Comparison of ENCODE assay signal across 19 cellular contexts in genomic region chr10:99537381-99538286, GRCh38. TPM values are rescaled to one million over a fixed set of nuclear protein-coding genes. Genes with fewer than 3 reads are reported as not detected.
DNase-seq lines count a peak whose midpoint lies in the region; ATAC-seq, FAIRE-seq and TF ChIP-seq lines count a peak whose summit lies in the region.
"Had no signal": no experiment of that assay in that cellular context is flagged by ENCODE, and none has a peak within 500 bp of the region (broad histone marks: within the 10 kb centered on the region; RNA-seq: fewer than 3 reads in every experiment).

No MANE protein-coding gene starts in this region.

- no peak for TF ChIP-seq CTCF in left ventricle myocardium inferior (IDR thresholded peaks at IDR 0.05; ENCODE audit: borderline replicate concordance)
- no peak for TF ChIP-seq CTCF in heart left ventricle (IDR thresholded peaks at IDR 0.05)
- TF ChIP-seq CTCF in GM12878 (IDR thresholded peaks at IDR 0.05 in 2 of 3, conservative IDR thresholded peaks at IDR 0.05 in 1 of 3; ENCODE audit: control insufficient read depth in 2 of 3, extremely low read depth in 1 of 3, insufficient read depth in 1 of 3, low read depth in 3 of 3, low read length in 3 of 3), result no peak
- no peak for TF ChIP-seq CTCF in stomach (IDR thresholded peaks at IDR 0.05)
- no peak for TF ChIP-seq CTCF in OCI-LY7 (conservative IDR thresholded peaks at IDR 0.05; ENCODE audit: low read length)

- H2BK120ac ChIP-seq in mesendoderm (ENCODE audit: low read depth, low read length), result no peak overlapping the region

- RAD21 ChIA-PET in GM12878 (lab: Charles Lee; ENCODE audit: unreplicated experiment), result no interaction called here

- H4K5ac ChIP-seq in mesendoderm (ENCODE audit: low read length), result no peak overlapping the region

- SMC1A ChIA-PET in GM12878 (lab: Charles Lee; ENCODE audit: uncharacterized antibody, unreplicated experiment), result no interaction called here

- BruUV-seq in GM12878 (replicated peaks; lab: Mats Ljungman, UMichigan) (no TSS peak), OCI-LY7 (replicated peaks; lab: Mats Ljungman, UMichigan) (no TSS peak)

- intact Hi-C loops in left ventricle myocardium inferior (cut with micrococcal nuclease) (no loop called here), heart left ventricle (cut with DNase I) (no loop called here), GM12878 (cut with micrococcal nuclease; ENCODE audit: unreplicated experiment) (no loop called here), stomach (cut with DNase I; ENCODE audit: low total_unique reads) (no loop called here), OCI-LY7 (cut with micrococcal nuclease; ENCODE audit: unreplicated experiment) (no loop called here)

- H3K27me3 ChIP-seq in left ventricle myocardium inferior (ENCODE audit: low read depth), result peaks cover 100% of the 10 kb centered on the region
- peaks cover 77 to 100% (median 98%) of the 10 kb centered on the region in 9 donors for H3K27me3 ChIP-seq in heart left ventricle
- peaks cover 28 to 37% of the 10 kb centered on the region in 2 experiments for H3K27me3 ChIP-seq in GM12878 (replicated peaks in 1 of 2; ENCODE audit: control insufficient read depth in 2 of 2, insufficient read depth in 2 of 2, low read length in 1 of 2)
- H3K27me3 ChIP-seq in mesendoderm (ENCODE audit: insufficient read depth, low read length, poor library complexity), result peaks cover 85% of the 10 kb centered on the region
- peaks cover 47 to 100% (median 99%) of the 10 kb centered on the region in 3 donors for H3K27me3 ChIP-seq in stomach

- H3K9me3 ChIP-seq in left ventricle myocardium inferior (replicated peaks) (no peaks in the 10 kb centered on the region), heart left ventricle (no peaks in the 10 kb centered on the region), GM12878 (replicated peaks; ENCODE audit: control insufficient read depth, insufficient read depth, low read length) (no peaks in the 10 kb centered on the region), stomach (no peaks in the 10 kb centered on the region), OCI-LY7 (ENCODE audit: low read length) (no peaks in the 10 kb centered on the region)
- H3K9me3 ChIP-seq: body of pancreas, pancreas, vagina had no signal

- TF ChIP-seq EP300 in GM12878 (IDR thresholded peaks at IDR 0.05; ENCODE audit: borderline replicate concordance in 1 of 2, control insufficient read depth in 1 of 2, low read depth in 2 of 2, low read length in 2 of 2) (no peak), stomach (IDR thresholded peaks at IDR 0.05) (no peak)

- DNase-seq in left ventricle myocardium inferior, result no peak
- no peak for DNase-seq in heart left ventricle
- no peak for DNase-seq in GM12878 (ENCODE audit: low read depth, low spot score)
- DNase-seq in mesendoderm, result no peak
- no peak for DNase-seq in stomach
- DNase-seq in OCI-LY7 (ENCODE audit: low spot score), result no peak
- DNase-seq in glomerular visceral epithelial cell (ENCODE audit: extremely low spot score), result no peak
- DNase-seq: activated CD8-positive, alpha-beta T cell treated with anti-CD3 and anti-CD28 coated beads for 36 hours; activated effector memory CD4-positive, alpha-beta T cell treated with anti-CD3 and anti-CD28 coated beads, Interleukin-2, amount 50 U/mL, for 16 hours; DMS79; left ventricle myocardium superior; NCI-H1694; pancreas had no signal

- ATAC-seq in heart left ventricle (no peak), GM12878 (no peak), HG02840 (IDR thresholded peaks at IDR 0.05; ENCODE audit: low FRiP score, unreplicated experiment) (no peak)
- ATAC-seq: activated CD8-positive, alpha-beta T cell treated with anti-CD3 and anti-CD28 coated beads for 36 hours; body of pancreas had no signal

- no peaks in the 10 kb centered on the region for H3K79me1 ChIP-seq in mesendoderm (ENCODE audit: low read length)

- no peaks in the 10 kb centered on the region for H4K20me1 ChIP-seq in GM12878 (ENCODE audit: control insufficient read depth, insufficient read depth)
- no peaks in the 10 kb centered on the region for H4K20me1 ChIP-seq in OCI-LY7 (ENCODE audit: insufficient read depth, low read length)

- H3K4ac ChIP-seq in mesendoderm (ENCODE audit: low read depth, low read length), result no peak overlapping the region

- H2AFZ ChIP-seq in GM12878 (ENCODE audit: control insufficient read depth, low read depth, low read length) (no peak overlapping the region), OCI-LY7 (ENCODE audit: low read length) (no peak overlapping the region)

- peak overlapping the region; percentile 30 for H3K56ac ChIP-seq in mesendoderm (ENCODE audit: low read length)

- H3K4me1 ChIP-seq in left ventricle myocardium inferior, result peaks cover 52% of the 10 kb centered on the region
- peaks cover 0 to 53% (median 20%) of the 10 kb centered on the region in 12 donors for H3K4me1 ChIP-seq in heart left ventricle
- H3K4me1 ChIP-seq in GM12878 (ENCODE audit: control insufficient read depth, insufficient read depth, low read length), result no peaks in the 10 kb centered on the region; the same call in 1 of the 2 replicates
- no peaks in the 10 kb centered on the region for H3K4me1 ChIP-seq in mesendoderm (ENCODE audit: control insufficient read depth, low read depth, low read length)
- H3K4me1 ChIP-seq in stomach, result peaks cover 39 to 63% (median 56%) of the 10 kb centered on the region in 4 donors
- no peaks in the 10 kb centered on the region for H3K4me1 ChIP-seq in OCI-LY7 (ENCODE audit: insufficient read depth, low read length, poor library complexity, severe bottlenecking)

- no peaks in the 10 kb centered on the region for H3K9me2 ChIP-seq in OCI-LY7 (ENCODE audit: insufficient read depth, low read length)

- H4K8ac ChIP-seq in mesendoderm (ENCODE audit: low read depth, low read length), result no peak overlapping the region

- POLR2A ChIA-PET in GM12878 (lab: Charles Lee), result no interaction called here
- POLR2A ChIA-PET in OCI-LY7 (lab: Charles Lee), result no interaction called here

- CTCF ChIA-PET in GM12878 (lab: Yijun Ruan, JAX), result no interaction called here
- CTCF ChIA-PET in OCI-LY7 (lab: Charles Lee; ENCODE audit: unreplicated experiment), result no interaction called here

- TF ChIP-seq POLR2A in heart left ventricle (IDR thresholded peaks at IDR 0.05), result no peak
- TF ChIP-seq POLR2A in GM12878 (IDR thresholded peaks at IDR 0.05; ENCODE audit: low read depth, low read length), result no peak
- no peak for TF ChIP-seq POLR2A in stomach (IDR thresholded peaks at IDR 0.05)

- H3K36me3 ChIP-seq in left ventricle myocardium inferior (no peaks in the 10 kb centered on the region), heart left ventricle (no peaks in the 10 kb centered on the region), GM12878 (ENCODE audit: control insufficient read depth in 2 of 2, insufficient read depth in 2 of 2, low read length in 1 of 2) (no peaks in the 10 kb centered on the region), mesendoderm (ENCODE audit: control insufficient read depth, insufficient read depth, low read length) (no peaks in the 10 kb centered on the region), stomach (no peaks in the 10 kb centered on the region), OCI-LY7 (ENCODE audit: insufficient read depth, low read length) (no peaks in the 10 kb centered on the region)
- H3K36me3 ChIP-seq: pancreas, vagina had no signal

- WGBS in heart left ventricle, 4 donors, result 8 to 10% (median 9%) methylated on average over 41 to 43 of the region's 43 CpGs
- WGBS in GM12878 (ENCODE audit: insufficient coverage, insufficient replicate concordance, low lambda C conversion rate, missing lambda C conversion rate), result 30% methylated on average over 36 of the region's 43 CpGs
- no CpG with 5 or more reads among the region's 43 CpGs for whole genome bisulfite sequencing in mesendoderm (ENCODE audit: extremely low coverage, insufficient coverage, low lambda C conversion rate)
- WGBS in stomach, 5 donors, result 11 to 16% (median 14%) methylated on average over 23 to 43 of the region's 43 CpGs

- no peak for FAIRE-seq in GM12878 (lab: Jason Lieb, UNC)
- FAIRE-seq: pancreas, TTC549 had no signal

- H3K79me2 ChIP-seq in GM12878 (ENCODE audit: control insufficient read depth, insufficient read depth, low read length), result no peaks in the 10 kb centered on the region
- H3K79me2 ChIP-seq in mesendoderm (ENCODE audit: control insufficient read depth, insufficient read depth, low read length), result no peaks in the 10 kb centered on the region
- H3K79me2 ChIP-seq in OCI-LY7 (ENCODE audit: insufficient read depth, low read depth, low read length), result no peaks in the 10 kb centered on the region

- no peak overlapping the region for H2BK5ac ChIP-seq in mesendoderm (ENCODE audit: low read length)

- TF ChIP-seq RAD21 in GM12878 (IDR thresholded peaks at IDR 0.05; ENCODE audit: insufficient read depth, low read depth, low read length), result no peak

- H3K18ac ChIP-seq in mesendoderm (ENCODE audit: low read length), result no peak overlapping the region

- H3K4me2 ChIP-seq in GM12878 (ENCODE audit: control insufficient read depth, insufficient read depth) (no peak overlapping the region), mesendoderm (ENCODE audit: low read length) (peak overlapping the region; percentile 20), OCI-LY7 (ENCODE audit: low read length) (no peak overlapping the region)
- H3K4me2 ChIP-seq: KMS-11 had no signal

- H3K23ac ChIP-seq in mesendoderm (ENCODE audit: low read length), result no peak overlapping the region

- no peak overlapping the region for H2AK5ac ChIP-seq in mesendoderm (ENCODE audit: low read length)

- in situ Hi-C loops in GM12878 (cut with MboI), result no loop called here

- H3K27ac ChIP-seq in left ventricle myocardium inferior (replicated peaks) (no peak overlapping the region), heart left ventricle (peak overlapping the region in 1 of 12 donors; percentile 92), GM12878 (ENCODE audit: control insufficient read depth, insufficient read depth) (no peak overlapping the region), mesendoderm (ENCODE audit: low read depth, low read length) (no peak overlapping the region), stomach (no peak overlapping the region), OCI-LY7 (ENCODE audit: low read depth, low read length, poor library complexity, severe bottlenecking) (no peak overlapping the region)
- H3K27ac ChIP-seq: body of pancreas, KMS-11, pancreas, vagina had no signal

- H3K4me3 ChIP-seq in left ventricle myocardium inferior, result peak overlapping the region; percentile 56
- H3K4me3 ChIP-seq in heart left ventricle, result peak overlapping the region in 3 of 12 donors; percentile 13 to 30 (median 16)
- no peak overlapping the region for H3K4me3 ChIP-seq in GM12878
- no peak overlapping the region for H3K4me3 ChIP-seq in mesendoderm (ENCODE audit: low read length)
- peak overlapping the region; percentile 18 to 51 (median 36) for H3K4me3 ChIP-seq in stomach
- no peak overlapping the region for H3K4me3 ChIP-seq in OCI-LY7 (ENCODE audit: low read depth, low read length, poor library complexity, severe bottlenecking)
- H3K4me3 ChIP-seq: body of pancreas had no signal

- H3K9ac ChIP-seq in GM12878 (ENCODE audit: control insufficient read depth, insufficient read depth, low read length) (no peak overlapping the region), mesendoderm (ENCODE audit: low read length) (no peak overlapping the region)
- H3K9ac ChIP-seq: KMS-11 had no signal

- no peak overlapping the region for H2BK15ac ChIP-seq in mesendoderm (replicated peaks; ENCODE audit: low read depth)

RNA-seq across cellular contexts. Expression of gene NKX2-3, which starts 4.9 kb away (rescaled TPM):
- total RNA-seq in left ventricle myocardium inferior, result not detected
- total RNA-seq in heart left ventricle, result not detected
- not detected for polyA plus RNA-seq in heart left ventricle
- not detected in 2 replicates for total RNA-seq in GM12878 (2013; cell fraction: nucleolus; rRNA removed)
- not detected in 2 replicates for total RNA-seq in GM12878 (2014; rRNA removed)
- not detected in 2 replicates for total RNA-seq in GM12878 (2014; rRNA removed; fragmentation: Illumina TruSeq; extraction: Trizol)
- not detected in 2 replicates for total RNA-seq in GM12878 (2021)
- not detected for polyA plus RNA-seq in GM12878 (2011; ENCODE audit: low read depth)
- polyA plus RNA-seq in GM12878 (2011; rRNA removed), result not detected in 2 replicates
- not detected in 2 replicates for polyA plus RNA-seq in GM12878 (2011; cell fraction: cytosol; rRNA removed)
- not detected in 2 replicates for polyA plus RNA-seq in GM12878 (2011; cell fraction: nucleus; rRNA removed)
- not detected in 2 replicates for polyA plus RNA-seq in GM12878 (2012)
- not detected in 2 replicates for polyA plus RNA-seq in GM12878 (2014; fragmentation: Illumina TruSeq; extraction: Trizol)
- not detected for polyA plus RNA-seq in GM12878 (2014; fragmentation: Nextera tagmentation; extraction: Ambion mirVana)
- polyA plus RNA-seq in GM12878 (2014; rRNA removed), result not detected in 2 replicates
- polyA plus RNA-seq in GM12878 (2016; fragmentation: Nextera tagmentation; extraction: Ambion mirVana), result not detected
- polyA minus RNA-seq in GM12878 (2011; rRNA and poly(A)+ RNA removed), result not detected in 2 replicates
- not detected in 2 replicates for polyA minus RNA-seq in GM12878 (2011; cell fraction: cytosol; rRNA and poly(A)+ RNA removed)
- not detected in 2 replicates for polyA minus RNA-seq in GM12878 (2011; cell fraction: nucleus; rRNA and poly(A)+ RNA removed)
- not detected for polyA plus RNA-seq in mesendoderm (2013, experiment 1 of 2)
- not detected for polyA plus RNA-seq in mesendoderm (2013, experiment 2 of 2)
- total RNA-seq in stomach, result 1 to 10 TPM in 3 of 5 donors, under 1 TPM in 1, not detected in 1; 0.45 to 5.8 (median 1.9) TPM
- polyA plus RNA-seq in stomach, result 1 to 10 TPM; 1.0 to 3.2 (median 1.1) TPM
- not detected in 2 replicates for total RNA-seq in OCI-LY7 (2014; rRNA removed; shearing (Covaris generic))
- not detected in 2 replicates for total RNA-seq in OCI-LY7 (2022)
- total RNA-seq: activated CD8-positive, alpha-beta T cell treated with anti-CD3 and anti-CD28 coated beads for 36 hours; glomerular endothelial cell; left ventricle myocardium superior; vagina had no signal

Comparison
In these comparisons a context has a peak if more than half of its experiments do, and no peak if none do; other contexts are left out.
1. H3K4me3 ChIP-seq: peak in left ventricle myocardium inferior (single experiment) and stomach (4 of 4); none in GM12878 (single experiment), mesendoderm (single experiment) and OCI-LY7 (single experiment).